In genomic region chr1:24409535-24409934, GRCh38 we compare ENCODE assay signal across 15 cellular contexts. TPM values are rescaled to one million over a fixed set of nuclear protein-coding genes. Genes with fewer than 3 reads are reported as not detected.
DNase-seq lines count a peak whose midpoint lies in the region; ATAC-seq and TF ChIP-seq lines count a peak whose summit lies in the region.
"Had no signal": no experiment of that assay in that cellular context is flagged by ENCODE, and none has a peak within 500 bp of the region (broad histone marks: within the 10 kb centered on the region; RNA-seq: fewer than 3 reads in every experiment).

No MANE protein-coding gene starts in this region.

- H3K36me3 Mint-ChIP-seq in MCF 10A (ENCODE audit: insufficient read depth, unreplicated experiment): peaks cover 10% of the 10 kb centered on the region
- H3K36me3 Mint-ChIP-seq in glutamatergic neuron (ENCODE audit: unreplicated experiment): no peaks in the 10 kb centered on the region

- DNase-seq in MCF 10A (ENCODE audit: unreplicated experiment): peak; percentile 84
- DNase-seq in breast epithelium (ENCODE audit: low spot score in 2 of 2): no peak
- peak; percentile 35 for DNase-seq in adipocyte (ENCODE audit: low read depth)
- DNase-seq in fibroblast of the aortic adventitia (ENCODE audit: low read depth): peak; percentile 68
- DNase-seq in D341Med (ENCODE audit: low spot score): no peak
- DNase-seq in NCI-H748 (lab: John Stamatoyannopoulos, UW; ENCODE audit: unreplicated experiment): no peak
- DNase-seq in glutamatergic neuron: no peak
- DNase-seq: activated CD4-positive, alpha-beta memory T cell treated with anti-CD3 and anti-CD28 coated beads, Interleukin-2, amount 10 ng/mL, durations not matched to agents 7 days and 5 days; NCI-H187 treated with DMSO at 0.1 percent for 48 hours; Right ventricle myocardium superior had no signal

- TF ChIP-seq POLR2A in breast epithelium (IDR thresholded peaks at IDR 0.05): no peak

- H3K4me1 ChIP-seq in breast epithelium (no peaks in the 10 kb centered on the region), adipocyte (ENCODE audit: control insufficient read depth, insufficient read depth, low read length) (peaks cover 17% of the 10 kb centered on the region)
- H3K4me1 ChIP-seq: parathyroid adenoma had no signal

- H3K4me1 Mint-ChIP-seq in MCF 10A (ENCODE audit: insufficient read depth, unreplicated experiment) (peaks cover 20% of the 10 kb centered on the region), glutamatergic neuron (ENCODE audit: low read depth, unreplicated experiment) (no peaks in the 10 kb centered on the region)

- H3K9me3 ChIP-seq in breast epithelium (no peaks in the 10 kb centered on the region), adipocyte (ENCODE audit: control insufficient read depth, low read length) (no peaks in the 10 kb centered on the region)
- H3K9me3 ChIP-seq: thoracic aorta had no signal

- CTCF ChIA-PET in MCF 10A (lab: Yijun Ruan, JAX): interaction anchor here (0.8 to 5.2 kb wide), 7 partner anchors 10 to 448 kb away, joined by 3 to 57 read pairs (median 5); no protein-coding TSS in a partner anchor

- ATAC-seq in HG03135 (IDR thresholded peaks at IDR 0.05; ENCODE audit: unreplicated experiment): no peak
- ATAC-seq: HepG2 had no signal

- H3K9me3 Mint-ChIP-seq in MCF 10A (ENCODE audit: unreplicated experiment) (no peaks in the 10 kb centered on the region), glutamatergic neuron (ENCODE audit: unreplicated experiment) (no peaks in the 10 kb centered on the region)
- H3K9me3 Mint-ChIP-seq: activated CD4-positive, alpha-beta memory T cell treated with anti-CD3 and anti-CD28 coated beads, Interleukin-2, amount 10 ng/mL, durations not matched to agents 7 days and 5 days had no signal

- intact Hi-C loops in MCF 10A (cut with micrococcal nuclease) (no loop called here), breast epithelium (cut with DNase I; ENCODE audit: low total_unique reads) (no loop called here)

- peak overlapping the region; percentile 83 for H3K27ac Mint-ChIP-seq in MCF 10A (ENCODE audit: low read depth, unreplicated experiment)
- no peak overlapping the region for H3K27ac Mint-ChIP-seq in glutamatergic neuron (ENCODE audit: unreplicated experiment)
- H3K27ac Mint-ChIP-seq: activated CD4-positive, alpha-beta memory T cell treated with anti-CD3 and anti-CD28 coated beads, Interleukin-2, amount 10 ng/mL, durations not matched to agents 7 days and 5 days had no signal

- H3K27me3 Mint-ChIP-seq in MCF 10A (ENCODE audit: insufficient read depth, unreplicated experiment) (no peaks in the 10 kb centered on the region), glutamatergic neuron (ENCODE audit: unreplicated experiment) (no peaks in the 10 kb centered on the region)
- H3K27me3 Mint-ChIP-seq: activated CD4-positive, alpha-beta memory T cell treated with anti-CD3 and anti-CD28 coated beads, Interleukin-2, amount 10 ng/mL, durations not matched to agents 7 days and 5 days had no signal

- H3K4me3 Mint-ChIP-seq in MCF 10A (ENCODE audit: unreplicated experiment) (no peak overlapping the region), glutamatergic neuron (ENCODE audit: unreplicated experiment) (no peak overlapping the region)
- H3K4me3 Mint-ChIP-seq: activated CD4-positive, alpha-beta memory T cell treated with anti-CD3 and anti-CD28 coated beads, Interleukin-2, amount 10 ng/mL, durations not matched to agents 7 days and 5 days had no signal

- H3K36me3 ChIP-seq in breast epithelium: no peaks in the 10 kb centered on the region
- H3K36me3 ChIP-seq in adipocyte (ENCODE audit: control insufficient read depth, insufficient read depth, low read length, severe bottlenecking): no peaks in the 10 kb centered on the region
- H3K36me3 ChIP-seq: cardiac muscle cell, thoracic aorta had no signal

- H3K27me3 ChIP-seq in breast epithelium (no peaks in the 10 kb centered on the region), adipocyte (replicated peaks; ENCODE audit: control insufficient read depth, insufficient read depth, low read length) (no peaks in the 10 kb centered on the region)
- H3K27me3 ChIP-seq: cardiac muscle cell had no signal

- BruUV-seq in MCF 10A (replicated peaks; lab: Mats Ljungman, UMichigan): no TSS peak

- H3K9ac ChIP-seq in adipocyte (ENCODE audit: low read length): no peak overlapping the region
- H3K9ac ChIP-seq: parathyroid adenoma had no signal

- H3K4me3 ChIP-seq in breast epithelium (no peak overlapping the region), adipocyte (ENCODE audit: low read length) (no peak overlapping the region), fibroblast of the aortic adventitia (ENCODE audit: low read depth, low read length) (no peak overlapping the region)
- H3K4me3 ChIP-seq: cardiac muscle cell, thoracic aorta had no signal

- no peak overlapping the region for H3K27ac ChIP-seq in breast epithelium
- H3K27ac ChIP-seq: cardiac muscle cell, parathyroid adenoma, thoracic aorta had no signal

- POLR2A ChIA-PET in MCF 10A (lab: Yijun Ruan, JAX): interaction anchor here (0.6 to 7.3 kb wide), 18 partner anchors 9 to 293 kb away, joined by 3 to 86 read pairs (median 4); partner anchors contain the start of genes RCAN3 and SRRM1

- TF ChIP-seq CTCF in MCF 10A (IDR thresholded peaks at IDR 0.05; ENCODE audit: unreplicated experiment) (no peak), breast epithelium (IDR thresholded peaks at IDR 0.05) (no peak), fibroblast of the aortic adventitia (IDR thresholded peaks at IDR 0.05; ENCODE audit: insufficient read depth, low read length) (no peak), glutamatergic neuron (IDR thresholded peaks at IDR 0.05; ENCODE audit: partially characterized antibody, unreplicated experiment) (no peak)

RNA-seq across cellular contexts. Expression of gene STPG1, which starts 4.0 kb away (rescaled TPM):
- total RNA-seq in MCF 10A (2022) (18.6 and 19.7 TPM in 2 replicates), breast epithelium (1 to 10 TPM; 3.6 to 6.9 (median 4.6) TPM), fibroblast of the aortic adventitia (ENCODE audit: low replicate concordance) (2.3 and 10.0 TPM in 2 replicates), glutamatergic neuron (ENCODE audit: unreplicated experiment) (2.4 TPM)

RNA-seq across cellular contexts. Expression of gene NIPAL3, which starts 6.1 kb away (rescaled TPM):
- total RNA-seq in MCF 10A (2022): 47.7 and 55.8 TPM in 2 replicates
- total RNA-seq in breast epithelium: 10 to 100 TPM; 13.4 to 67.6 (median 28.5) TPM
- 42.2 and 74.2 TPM in 2 replicates for total RNA-seq in fibroblast of the aortic adventitia (ENCODE audit: low replicate concordance)
- 18.6 TPM for total RNA-seq in glutamatergic neuron (ENCODE audit: unreplicated experiment)

Comparison
In these comparisons a context has a peak if more than half of its experiments do, and no peak if none do; other contexts are left out.
1. DNase-seq: peak in MCF 10A (single experiment), adipocyte (single experiment) and fibroblast of the aortic adventitia (single experiment); none in breast epithelium (0 of 2), D341Med (single experiment), NCI-H748 (single experiment) and glutamatergic neuron (single experiment).